Comparison of ENCODE assay signal across 8 cellular contexts in the genomic region with DNA sequence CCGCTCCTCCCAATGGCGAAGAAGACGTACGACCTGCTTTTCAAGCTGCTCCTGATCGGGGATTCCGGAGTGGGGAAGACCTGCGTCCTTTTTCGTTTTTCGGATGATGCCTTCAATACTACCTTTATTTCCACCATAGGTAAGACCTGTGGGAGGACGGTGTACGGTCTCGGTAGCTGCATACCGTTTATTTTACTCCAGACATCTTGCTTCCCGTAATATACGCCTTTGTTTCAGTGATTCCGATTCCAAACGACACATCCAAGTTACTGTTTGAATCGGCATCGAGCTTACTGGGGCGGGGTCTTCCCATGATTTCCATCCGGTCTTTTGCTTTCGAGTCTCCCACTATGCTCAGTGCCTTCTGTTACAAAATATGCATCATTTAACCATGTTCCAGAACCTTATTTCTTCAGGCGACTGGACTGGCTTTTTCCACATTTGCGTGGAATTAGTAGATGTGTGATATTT. TPM values are rescaled to one million over a fixed set of nuclear protein-coding genes. Genes with fewer than 3 reads are reported as not detected.
DNase-seq lines count a peak whose midpoint lies in the region; ATAC-seq, FAIRE-seq and TF ChIP-seq lines count a peak whose summit lies in the region.

No MANE protein-coding gene starts in this region.

- H3K4me3 ChIP-seq in mucosa of rectum (ENCODE audit: low read length in 2 of 2): peak overlapping the region; percentile 94 to 96

- H3K27ac Mint-ChIP-seq in chondrocyte (ENCODE audit: unreplicated experiment): peak overlapping the region; percentile 98

- no peaks in the 10 kb centered on the region for H3K36me3 Mint-ChIP-seq in chondrocyte (ENCODE audit: low read depth)

- no peaks in the 10 kb centered on the region for H3K27me3 Mint-ChIP-seq in chondrocyte (ENCODE audit: low read depth)

- H3K9me3 Mint-ChIP-seq in chondrocyte (ENCODE audit: low read depth): no peaks in the 10 kb centered on the region

- no peaks in the 10 kb centered on the region for H3K27me3 ChIP-seq in mucosa of rectum (ENCODE audit: control insufficient read depth in 2 of 2, insufficient read depth in 2 of 2, low read length in 2 of 2)

- H3K27ac ChIP-seq in mucosa of rectum (ENCODE audit: low read depth in 2 of 2, low read length in 2 of 2): peak overlapping the region; percentile 93 to 98

- TF ChIP-seq CTCF in chondrocyte (IDR thresholded peaks at IDR 0.05): no peak

- no peak; the same call in 1 of the 2 replicates for TF ChIP-seq POLR2A in GM12891 (IDR thresholded peaks at IDR 0.05; ENCODE audit: low read depth, low read length)

- H3K9ac ChIP-seq in mucosa of rectum (ENCODE audit: low read depth in 1 of 2, low read length in 2 of 2): peak overlapping the region; percentile 92 to 93

- peaks cover 10 to 22% of the 10 kb centered on the region in 2 donors for H3K4me1 ChIP-seq in mucosa of rectum (ENCODE audit: control insufficient read depth in 2 of 2, insufficient read depth in 2 of 2, low read length in 2 of 2)

- no peak for FAIRE-seq in GM12891 (lab: Jason Lieb, UNC)

- ATAC-seq in GM18861 (IDR thresholded peaks at IDR 0.05; ENCODE audit: unreplicated experiment) (no peak), HG03135 (IDR thresholded peaks at IDR 0.05; ENCODE audit: unreplicated experiment) (no peak)

- no peaks in the 10 kb centered on the region for H3K9me3 ChIP-seq in mucosa of rectum (ENCODE audit: control insufficient read depth in 2 of 2, low read length in 2 of 2)

- DNase-seq in GM19238 (ENCODE audit: insufficient read length, low spot score) (peak; percentile 10), NCI-H69 (lab: John Stamatoyannopoulos, UW) (peak; percentile 60), chondrocyte (ENCODE audit: low spot score) (no peak), GM12891 (ENCODE audit: insufficient read length, low spot score) (no peak), SW 1271 (lab: John Stamatoyannopoulos, UW) (no peak)

- peak overlapping the region; percentile 82 for H3K4me3 Mint-ChIP-seq in chondrocyte (ENCODE audit: unreplicated experiment)

- peaks cover 0 to 2% of the 10 kb centered on the region in 2 donors for H3K36me3 ChIP-seq in mucosa of rectum (ENCODE audit: control insufficient read depth in 2 of 2, insufficient read depth in 2 of 2, low read length in 2 of 2)

- peaks cover 39% of the 10 kb centered on the region for H3K4me1 Mint-ChIP-seq in chondrocyte (ENCODE audit: low read depth)

TF ChIP-seq in GM12891, 5 proteins besides CTCF, POLR2A, EP300 and RAD21:
- TF ChIP-seq TAF1 (IDR thresholded peaks at IDR 0.05; ENCODE audit: low read depth, low read length): no peak
- no peak for TF ChIP-seq POU2F2 (IDR thresholded peaks at IDR 0.05; ENCODE audit: low read depth, low read length)
- no peak for TF ChIP-seq PAX5 (IDR thresholded peaks at IDR 0.05; ENCODE audit: insufficient read depth, low read length, severe bottlenecking)
- no peak for TF ChIP-seq SPI1 (IDR thresholded peaks at IDR 0.05; ENCODE audit: low read depth, low read length)
- no peak for TF ChIP-seq POLR2AphosphoS5 (IDR thresholded peaks at IDR 0.05; ENCODE audit: low read depth, low read length)

RNA-seq across cellular contexts. Expression of gene RAB10, which starts 0.7 kb away (rescaled TPM):
- 148 to 162 TPM (median 153 TPM) in 3 replicates for total RNA-seq in chondrocyte
- polyA plus RNA-seq in GM12891 (2012; ENCODE audit: low read depth, missing spikeins): 38.2 TPM

RNA-seq across cellular contexts. Expression of gene KIF3C, which starts 52.3 kb away (rescaled TPM):
- 34.4 to 38.6 TPM (median 37.3 TPM) in 3 replicates for total RNA-seq in chondrocyte
- polyA plus RNA-seq in GM12891 (2012; ENCODE audit: low read depth, missing spikeins): 0.24 TPM

Comparison
In these comparisons a context has a peak if more than half of its experiments do, and no peak if none do; other contexts are left out.
1. DNase-seq: peak in GM19238 (single experiment) and NCI-H69 (single experiment); none in chondrocyte (single experiment), GM12891 (single experiment) and SW 1271 (0 of 2).